9 cellular contexts compared by ENCODE assay signal in genomic region chr2:23745726-23746105, GRCh38.
A peak's percentile ranks its signal among the peaks of the same experiment; 100 is the strongest.
DNase-seq lines count a peak whose midpoint lies in the region; ATAC-seq and TF ChIP-seq lines count a peak whose summit lies in the region.
"Had no signal": no experiment of that assay in that cellular context is flagged by ENCODE, and none has a peak within 500 bp of the region (broad histone marks: within the 10 kb centered on the region; RNA-seq: fewer than 3 reads in every experiment).

No MANE protein-coding gene starts in this region.

- H3K4me3 ChIP-seq in epithelial cell of esophagus (ENCODE audit: low read length): no peak overlapping the region
- peak overlapping the region in 2 of 4 donors; percentile 26 to 41 for H3K4me3 ChIP-seq in gastrocnemius medialis
- H3K4me3 ChIP-seq in H7 (ENCODE audit: insufficient read depth, low read depth, low read length): no peak overlapping the region

- peak; percentile 69 for ATAC-seq in GM18907 (IDR thresholded peaks at IDR 0.05; ENCODE audit: unreplicated experiment)
- ATAC-seq in gastrocnemius medialis: peak; percentile 97 to 98
- no peak for ATAC-seq in GM18909 (IDR thresholded peaks at IDR 0.05; ENCODE audit: poor library complexity, unreplicated experiment)

- intact Hi-C loops in gastrocnemius medialis (cut with DNase I; ENCODE audit: low total_unique reads): loop anchor here (1.0 to 5.0 kb wide), 6 partner anchors 12 to 363 kb away; no protein-coding TSS in a partner anchor

- no peaks in the 10 kb centered on the region for H3K36me3 ChIP-seq in gastrocnemius medialis
- H3K36me3 ChIP-seq in H7 (replicated peaks; ENCODE audit: control insufficient read depth, insufficient read depth, low read length): no peaks in the 10 kb centered on the region

- in situ Hi-C loops in gastrocnemius medialis (cut with MboI; ENCODE audit: low sequenced_read_pairs in 4 of 4): loop anchor here in 2 of 4 donors (5.0 to 10.0 kb wide), 3 partner anchors 223 to 321 kb away; no protein-coding TSS in a partner anchor

- H3K27ac ChIP-seq in gastrocnemius medialis: peak overlapping the region; percentile 88 to 94 (median 90)

- no peak for TF ChIP-seq POLR2A in gastrocnemius medialis (IDR thresholded peaks at IDR 0.05)

- H3K27me3 ChIP-seq in gastrocnemius medialis (no peaks in the 10 kb centered on the region), H7 (ENCODE audit: control insufficient read depth, insufficient read depth, low read length) (no peaks in the 10 kb centered on the region)

- peak; percentile 5 for DNase-seq in HS-5 (ENCODE audit: low read depth)
- DNase-seq in epithelial cell of esophagus (ENCODE audit: low read depth): peak; percentile 59
- peak; percentile 84 to 90 for DNase-seq in gastrocnemius medialis
- DNase-seq in MV-4-11 (lab: John Stamatoyannopoulos, UW): no peak
- DNase-seq in NOMO-1 treated with DMSO at 0.1 percent for 48 hours (lab: John Stamatoyannopoulos, UW; ENCODE audit: unreplicated experiment): no peak
- DNase-seq in H7: no peak
- DNase-seq: NCI-H1930 had no signal

- H3K4me1 ChIP-seq in gastrocnemius medialis: peaks cover 22 to 25% of the 10 kb centered on the region in 2 donors

- H3K9me3 ChIP-seq in gastrocnemius medialis: no peaks in the 10 kb centered on the region

- TF ChIP-seq CTCF in epithelial cell of esophagus (IDR thresholded peaks at IDR 0.05; ENCODE audit: insufficient read depth, low read depth, low read length, missing control alignments) (no peak), gastrocnemius medialis (IDR thresholded peaks at IDR 0.05 in 4 of 5, conservative IDR thresholded peaks at IDR 0.05 in 1 of 5) (no peak)

Comparison
In these comparisons a context has a peak if more than half of its experiments do, and no peak if none do; other contexts are left out.
1. DNase-seq: peak in HS-5 (single experiment), epithelial cell of esophagus (single experiment) and gastrocnemius medialis (2 of 2); none in MV-4-11 (single experiment), NOMO-1 treated with DMSO at 0.1 percent for 48 hours (single experiment) and H7 (single experiment).